Comparison of ENCODE assay signal across 8 cellular contexts in genomic region chr2:100562613-100563406, GRCh38. TPM values are rescaled to one million over a fixed set of nuclear protein-coding genes. Genes with fewer than 3 reads are reported as not detected.
DNase-seq lines count a peak whose midpoint lies in the region; ATAC-seq and TF ChIP-seq lines count a peak whose summit lies in the region.

Gene PDCL3 (plus strand): TSS chr2:100562993. CDS start chr2:100563068, 75 bp downstream.

- peaks cover 22% of the 10 kb centered on the region for H3K36me3 Mint-ChIP-seq in activated CD4-positive, alpha-beta T cell treated with anti-CD3 and anti-CD28 coated beads, Interleukin-2, amount 10 ng/mL, durations not matched to agents 7 days and 5 days (ENCODE audit: low read depth)

- no peaks in the 10 kb centered on the region for H3K9me3 Mint-ChIP-seq in activated CD4-positive, alpha-beta T cell treated with anti-CD3 and anti-CD28 coated beads, Interleukin-2, amount 10 ng/mL, durations not matched to agents 7 days and 5 days

- H3K27me3 Mint-ChIP-seq in activated CD4-positive, alpha-beta T cell treated with anti-CD3 and anti-CD28 coated beads, Interleukin-2, amount 10 ng/mL, durations not matched to agents 7 days and 5 days = no peaks in the 10 kb centered on the region

- peak within 1 kb of the TSS; percentile 81 for H3K4me3 Mint-ChIP-seq in activated CD4-positive, alpha-beta T cell treated with anti-CD3 and anti-CD28 coated beads, Interleukin-2, amount 10 ng/mL, durations not matched to agents 7 days and 5 days

- DNase-seq in NCI-H69 (lab: John Stamatoyannopoulos, UW) (peak; percentile 96), cortex of kidney (lab: John Stamatoyannopoulos, UW) (peak; percentile 39), left colon (peak; percentile 95 to 97)
- peak; percentile 95 for DNase-seq in activated CD4-positive, alpha-beta T cell treated with anti-CD3 and anti-CD28 coated beads, Interleukin-2, amount 10 ng/mL, durations not matched to agents 7 days and 5 days
- DNase-seq in stimulated activated CD4-positive, alpha-beta T cell treated with anti-CD3 and anti-CD28 coated beads, Interleukin-1b, Interleukin-23, amount 100 ng/mL, for 48 hours = peak; percentile 94

- H3K4me1 Mint-ChIP-seq in activated CD4-positive, alpha-beta T cell treated with anti-CD3 and anti-CD28 coated beads, Interleukin-2, amount 10 ng/mL, durations not matched to agents 7 days and 5 days = peaks cover 52% of the 10 kb centered on the region

- ATAC-seq in GM19328 (IDR thresholded peaks at IDR 0.05; ENCODE audit: unreplicated experiment) (peak; percentile 92), HG03520 (IDR thresholded peaks at IDR 0.05; ENCODE audit: unreplicated experiment) (peak; percentile 89), left colon (peak; percentile 93)

- intact Hi-C loops in left colon (cut with DNase I, micrococcal nuclease) = no loop called here

- POLR2A ChIA-PET in activated CD4-positive, alpha-beta T cell treated with anti-CD3 and anti-CD28 coated beads, Interleukin-2, amount 10 ng/mL, durations not matched to agents 7 days and 5 days (lab: Charles Lee) = interaction anchor here (0.5 to 1.4 kb wide), 4 partner anchors 12 to 439 kb away, joined by 3 to 4 read pairs (median 3); partner anchors contain the start of gene RPL31

- CTCF ChIA-PET in activated CD4-positive, alpha-beta T cell treated with anti-CD3 and anti-CD28 coated beads, Interleukin-2, amount 10 ng/mL, durations not matched to agents 7 days and 5 days (lab: Charles Lee) = interaction anchor here (0.6 to 2.9 kb wide), 9 partner anchors 10 to 165 kb away, joined by 3 to 13 read pairs (median 3); no protein-coding TSS in a partner anchor

- peak within 1 kb of the TSS; percentile 87 for H3K27ac ChIP-seq in C4-2B

- no peak; the same call in 1 of the 2 replicates for TF ChIP-seq CTCF in C4-2B (conservative IDR thresholded peaks at IDR 0.05)

- peak within 1 kb of the TSS; percentile 99 for H3K27ac Mint-ChIP-seq in activated CD4-positive, alpha-beta T cell treated with anti-CD3 and anti-CD28 coated beads, Interleukin-2, amount 10 ng/mL, durations not matched to agents 7 days and 5 days

RNA-seq across cellular contexts. Expression of gene PDCL3, which starts in this region (rescaled TPM):
- total RNA-seq in activated CD4-positive, alpha-beta T cell treated with anti-CD3 and anti-CD28 coated beads, Interleukin-2, amount 10 ng/mL, durations not matched to agents 7 days and 5 days = 10 to 100 TPM; 34.2 to 38.9 TPM
- total RNA-seq in left colon = 10 to 100 TPM; 19.6 to 20.5 TPM

Comparison
In these comparisons a context has a peak if more than half of its experiments do, and no peak if none do; other contexts are left out.
1. Peak in every context shown above with its lines: DNase-seq, ATAC-seq and H3K27ac ChIP-seq.
2. DNase-seq: peak in every context shown above with its lines; median percentile 96 in NCI-H69; 96 in left colon; 95 in activated CD4-positive, alpha-beta T cell treated with anti-CD3 and anti-CD28 coated beads, Interleukin-2, amount 10 ng/mL, durations not matched to agents 7 days and 5 days; 94 in stimulated activated CD4-positive, alpha-beta T cell treated with anti-CD3 and anti-CD28 coated beads, Interleukin-1b, Interleukin-23, amount 100 ng/mL, for 48 hours; 39 in cortex of kidney.